9 cellular contexts compared by ENCODE assay signal in genomic region chr1:28577052-28577678, GRCh38. TPM values are rescaled to one million over a fixed set of nuclear protein-coding genes. Genes with fewer than 3 reads are reported as not detected.
DNase-seq lines count a peak whose midpoint lies in the region; ATAC-seq and TF ChIP-seq lines count a peak whose summit lies in the region.
"Had no signal": no experiment of that assay in that cellular context is flagged by ENCODE, and none has a peak within 500 bp of the region (broad histone marks: within the 10 kb centered on the region; RNA-seq: fewer than 3 reads in every experiment).

No MANE protein-coding gene starts in this region.

- peaks cover 40% of the 10 kb centered on the region for H4K20me1 ChIP-seq in osteoblast (ENCODE audit: insufficient read depth, low read length)

- H3K9me3 Mint-ChIP-seq in activated CD8-positive, alpha-beta T cell treated with anti-CD3 and anti-CD28 coated beads, Interleukin-2, amount 10 ng/mL, durations not matched to agents 7 days and 5 days (ENCODE audit: insufficient read depth), result no peaks in the 10 kb centered on the region

- peak overlapping the region; percentile 21 for H3K27ac Mint-ChIP-seq in activated CD8-positive, alpha-beta T cell treated with anti-CD3 and anti-CD28 coated beads, Interleukin-2, amount 10 ng/mL, durations not matched to agents 7 days and 5 days

- H3K4me1 ChIP-seq in osteoblast (ENCODE audit: insufficient read depth, low read length), result peaks cover 19% of the 10 kb centered on the region
- H3K4me1 ChIP-seq: parathyroid adenoma had no signal

- no peaks in the 10 kb centered on the region for H3K9me3 ChIP-seq in osteoblast (ENCODE audit: low read depth, low read length)

- peaks cover 54% of the 10 kb centered on the region for H3K36me3 Mint-ChIP-seq in activated CD8-positive, alpha-beta T cell treated with anti-CD3 and anti-CD28 coated beads, Interleukin-2, amount 10 ng/mL, durations not matched to agents 7 days and 5 days (ENCODE audit: low read depth)

- no peak overlapping the region for H3K27ac ChIP-seq in osteoblast (ENCODE audit: low read depth, low read length)
- H3K27ac ChIP-seq: parathyroid adenoma had no signal

- POLR2A ChIA-PET in activated CD8-positive, alpha-beta T cell treated with anti-CD3 and anti-CD28 coated beads, Interleukin-2, amount 10 ng/mL, durations not matched to agents 7 days and 5 days (lab: Charles Lee), result interaction anchor here (2.1 kb wide), 1 partner anchor 24 kb away, joined by 9 read pairs; the partner anchor contains the start of gene TRNAU1AP

- CTCF ChIA-PET in activated CD8-positive, alpha-beta T cell treated with anti-CD3 and anti-CD28 coated beads, Interleukin-2, amount 10 ng/mL, durations not matched to agents 7 days and 5 days (lab: Charles Lee), result no interaction called here

- DNase-seq in GM13977 (ENCODE audit: low spot score) (peak; percentile 9), LoVo (ENCODE audit: low spot score) (peak; percentile 18), osteoblast (ENCODE audit: insufficient read length, low spot score, missing footprints) (peak; percentile 26), GM19240 (ENCODE audit: insufficient read length, low spot score) (no peak), GDM1 (lab: John Stamatoyannopoulos, UW) (no peak), AG20443 (ENCODE audit: low spot score) (no peak)
- no peak for DNase-seq in activated CD8-positive, alpha-beta T cell treated with anti-CD3 and anti-CD28 coated beads, Interleukin-2, amount 10 ng/mL, durations not matched to agents 7 days and 5 days
- DNase-seq: NCI-H1092 treated with DMSO at 0.1 percent for 48 hours had no signal

- no peaks in the 10 kb centered on the region for H3K27me3 Mint-ChIP-seq in activated CD8-positive, alpha-beta T cell treated with anti-CD3 and anti-CD28 coated beads, Interleukin-2, amount 10 ng/mL, durations not matched to agents 7 days and 5 days (ENCODE audit: low read depth)

- H2AFZ ChIP-seq in osteoblast (ENCODE audit: low read length), result no peak overlapping the region
- H2AFZ ChIP-seq: parathyroid adenoma had no signal

- no peaks in the 10 kb centered on the region for H3K27me3 ChIP-seq in osteoblast (ENCODE audit: insufficient read depth, low read length)

- in situ Hi-C loops in GM13977 (cut with MboI; ENCODE audit: low pct_unique_long_range_greater_than_20kb, low sequenced_read_pairs, unreplicated experiment), result no loop called here

- no peak overlapping the region for H3K4me2 ChIP-seq in osteoblast (ENCODE audit: insufficient read depth, low read length)

- no peak overlapping the region for H3K4me3 ChIP-seq in osteoblast (ENCODE audit: insufficient read depth, low read length)

- TF ChIP-seq CTCF in GM13977 (IDR thresholded peaks at IDR 0.05; ENCODE audit: extremely low read depth, insufficient read depth, missing control alignments) (no peak), osteoblast (IDR thresholded peaks at IDR 0.05; ENCODE audit: extremely low read depth, low read depth, low read length) (no peak)

- peak overlapping the region; percentile 8 for H3K4me3 Mint-ChIP-seq in activated CD8-positive, alpha-beta T cell treated with anti-CD3 and anti-CD28 coated beads, Interleukin-2, amount 10 ng/mL, durations not matched to agents 7 days and 5 days

- ATAC-seq in activated CD8-positive, alpha-beta T cell treated with anti-CD3 and anti-CD28 coated beads, Interleukin-2, amount 10 ng/mL, durations not matched to agents 7 days and 5 days, result no peak

- H3K79me2 ChIP-seq in osteoblast (ENCODE audit: insufficient read depth, low read length), result peaks cover 24% of the 10 kb centered on the region
- H3K79me2 ChIP-seq: parathyroid adenoma had no signal

- peaks cover 41% of the 10 kb centered on the region for H3K36me3 ChIP-seq in osteoblast (ENCODE audit: insufficient read depth, low read length)

- peaks cover 30% of the 10 kb centered on the region for H3K4me1 Mint-ChIP-seq in activated CD8-positive, alpha-beta T cell treated with anti-CD3 and anti-CD28 coated beads, Interleukin-2, amount 10 ng/mL, durations not matched to agents 7 days and 5 days (ENCODE audit: low read depth)

RNA-seq across cellular contexts. Expression of gene RAB42, which starts 14.9 kb away (rescaled TPM):
- not detected for total RNA-seq in activated CD8-positive, alpha-beta T cell treated with anti-CD3 and anti-CD28 coated beads, Interleukin-2, amount 10 ng/mL, durations not matched to agents 7 days and 5 days
- 5.0 and 5.1 TPM in 2 replicates for total RNA-seq in osteoblast

RNA-seq across cellular contexts. Expression of gene TRNAU1AP, which starts 24.3 kb away (rescaled TPM):
- 10 to 100 TPM; 73.2 to 77.7 TPM for total RNA-seq in activated CD8-positive, alpha-beta T cell treated with anti-CD3 and anti-CD28 coated beads, Interleukin-2, amount 10 ng/mL, durations not matched to agents 7 days and 5 days
- total RNA-seq in osteoblast, result 23.2 and 28.3 TPM in 2 replicates

Comparison
In these comparisons a context has a peak if more than half of its experiments do, and no peak if none do; other contexts are left out.
1. DNase-seq: peak in GM13977 (single experiment), LoVo (single experiment) and osteoblast (single experiment); none in activated CD8-positive, alpha-beta T cell treated with anti-CD3 and anti-CD28 coated beads, Interleukin-2, amount 10 ng/mL, durations not matched to agents 7 days and 5 days (single experiment), GM19240 (single experiment), GDM1 (single experiment) and AG20443 (single experiment).